ENCODE assay signal across 8 cellular contexts in the genomic region with DNA sequence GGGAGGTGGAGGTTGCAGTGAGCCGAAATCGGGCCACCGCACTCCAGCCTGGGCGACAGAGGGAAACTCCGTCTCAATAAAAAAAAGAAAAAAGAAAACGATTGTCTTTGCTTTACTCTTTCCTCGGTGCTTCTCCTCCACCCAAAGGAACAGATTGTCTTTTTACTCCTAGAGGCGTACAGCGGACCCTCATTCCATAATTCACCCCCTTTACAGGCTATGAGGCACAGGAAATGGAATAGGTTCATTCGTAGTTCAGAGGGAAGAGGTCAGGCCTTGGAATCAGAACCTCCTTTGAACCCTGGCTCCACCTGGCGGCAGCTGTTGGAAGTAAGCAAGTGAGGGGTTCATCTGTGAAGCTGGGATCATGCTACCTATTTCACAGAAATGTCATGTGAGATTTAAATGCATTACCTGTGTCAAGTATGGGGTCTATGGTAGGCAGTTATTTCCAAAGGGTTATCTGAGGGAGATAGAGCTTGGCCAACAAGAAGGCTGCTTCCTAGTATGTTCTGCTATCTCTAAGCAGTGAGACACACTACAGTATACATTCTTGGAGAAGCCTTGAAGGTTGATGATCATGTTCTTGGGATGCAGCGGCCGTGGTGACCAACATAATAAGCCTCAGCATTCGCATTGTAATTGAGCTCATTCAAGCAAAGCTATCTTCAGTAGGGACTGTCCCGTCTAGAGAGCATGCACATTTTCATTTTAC. TPM values are rescaled to one million over a fixed set of nuclear protein-coding genes. Genes with fewer than 3 reads are reported as not detected.
DNase-seq lines count a peak whose midpoint lies in the region; ATAC-seq and TF ChIP-seq lines count a peak whose summit lies in the region.

No MANE protein-coding gene starts in this region.

- POLR2A ChIA-PET in CD8-positive, alpha-beta T cell (lab: Charles Lee) = interaction anchor here (0.5 to 1.4 kb wide), 4 partner anchors 22 to 219 kb away, joined by 3 to 5 read pairs (median 3); no protein-coding TSS in a partner anchor

- no peak overlapping the region for H3K27ac Mint-ChIP-seq in CD8-positive, alpha-beta T cell
- H3K27ac Mint-ChIP-seq in mesothelial cell of epicardium = peak overlapping the region; percentile 77

- H3K36me3 ChIP-seq in CD8-positive, alpha-beta T cell (ENCODE audit: insufficient read depth, low read length) = no peaks in the 10 kb centered on the region

- intact Hi-C loops in CD8-positive, alpha-beta T cell (cut with DNase I, micrococcal nuclease) = loop anchor here in 1 of 2 experiments (1.0 kb wide), 2 partner anchors 43 to 198 kb away; partner anchors contain the start of genes DCTPP1 and ZNF785
- intact Hi-C loops in dorsolateral prefrontal cortex (cut with DNase I) = loop anchor here in 1 of 2 donors (5.0 kb wide), 1 partner anchor 41 kb away; the partner anchor contains the start of gene ZNF785

- no peaks in the 10 kb centered on the region for H3K27me3 Mint-ChIP-seq in CD8-positive, alpha-beta T cell (ENCODE audit: low read depth)
- no peaks in the 10 kb centered on the region for H3K27me3 Mint-ChIP-seq in mesothelial cell of epicardium (ENCODE audit: low read depth)

- peak overlapping the region; percentile 79 for H3K4me3 Mint-ChIP-seq in CD8-positive, alpha-beta T cell
- H3K4me3 Mint-ChIP-seq in mesothelial cell of epicardium = peak overlapping the region; percentile 38

- no peaks in the 10 kb centered on the region for H3K27me3 ChIP-seq in CD8-positive, alpha-beta T cell (ENCODE audit: insufficient read depth, low read length)
- H3K27me3 ChIP-seq in dorsolateral prefrontal cortex = no peaks in the 10 kb centered on the region

- H3K4me1 ChIP-seq in CD8-positive, alpha-beta T cell (ENCODE audit: insufficient read depth, low read length) = peaks cover 9% of the 10 kb centered on the region

- peaks cover 5% of the 10 kb centered on the region for H3K4me1 Mint-ChIP-seq in CD8-positive, alpha-beta T cell (ENCODE audit: low read depth)
- H3K4me1 Mint-ChIP-seq in mesothelial cell of epicardium = peaks cover 4% of the 10 kb centered on the region

- H3K36me3 Mint-ChIP-seq in CD8-positive, alpha-beta T cell = no peaks in the 10 kb centered on the region
- no peaks in the 10 kb centered on the region for H3K36me3 Mint-ChIP-seq in mesothelial cell of epicardium

- TF ChIP-seq CTCF in CD8-positive, alpha-beta T cell (IDR thresholded peaks at IDR 0.05) = peak; percentile 85
- peak; percentile 77 to 97 (median 91) for TF ChIP-seq CTCF in dorsolateral prefrontal cortex (IDR thresholded peaks at IDR 0.05 in 54 of 56, conservative IDR thresholded peaks at IDR 0.05 in 2 of 56; ENCODE audit: low read depth in 1 of 56, partially characterized antibody in 56 of 56)
- peak; percentile 85 for TF ChIP-seq CTCF in mesothelial cell of epicardium (IDR thresholded peaks at IDR 0.05; ENCODE audit: unreplicated experiment)

- H3K27ac ChIP-seq in CD8-positive, alpha-beta T cell (ENCODE audit: low read depth, low read length) = no peak overlapping the region
- peak overlapping the region in 33 of 59 donors; percentile 4 to 83 (median 56) for H3K27ac ChIP-seq in dorsolateral prefrontal cortex

- peak overlapping the region; percentile 10 for H3K4me3 ChIP-seq in CD8-positive, alpha-beta T cell (ENCODE audit: low read depth, low read length)
- H3K4me3 ChIP-seq in dorsolateral prefrontal cortex = peak overlapping the region in 35 of 59 donors; percentile 0 to 50 (median 27)

- no peaks in the 10 kb centered on the region for H3K9me3 ChIP-seq in CD8-positive, alpha-beta T cell (ENCODE audit: low read length)

- peak; percentile 96 for ATAC-seq in CD8-positive, alpha-beta T cell
- peak; percentile 53 for ATAC-seq in HG03135 (IDR thresholded peaks at IDR 0.05; ENCODE audit: unreplicated experiment)
- ATAC-seq in GM18870 (IDR thresholded peaks at IDR 0.05; ENCODE audit: unreplicated experiment) = no peak

- H3K9me3 Mint-ChIP-seq in CD8-positive, alpha-beta T cell = no peaks in the 10 kb centered on the region
- peaks cover under 1% of the 10 kb centered on the region for H3K9me3 Mint-ChIP-seq in mesothelial cell of epicardium

- CTCF ChIA-PET in CD8-positive, alpha-beta T cell (lab: Charles Lee) = interaction anchor here (0.6 to 2.8 kb wide), 35 partner anchors 9 to 537 kb away, joined by 3 to 15 read pairs (median 4); partner anchors contain the start of genes DCTPP1, FBRS, PRR14 and SEPTIN1

- peak; percentile 77 to 92 (median 84) for DNase-seq in CD8-positive, alpha-beta T cell
- DNase-seq in NCI-H774 (lab: John Stamatoyannopoulos, UW) = peak; percentile 68
- peak; percentile 88 to 94 for DNase-seq in activated CD4-positive, alpha-beta T cell treated with anti-CD3 and anti-CD28 coated beads, Interleukin-2, amount 50 U/mL, for 4 hours
- peak; percentile 74 to 91 (median 84) for DNase-seq in dorsolateral prefrontal cortex
- DNase-seq in mesothelial cell of epicardium (ENCODE audit: low spot score in 2 of 2, unreplicated experiment in 2 of 2) = peak; percentile 62 to 88
- peak; percentile 47 to 74 for DNase-seq in stimulated activated CD8-positive, alpha-beta memory T cell treated with anti-CD3 and anti-CD28 coated beads, Interleukin-15, amount 100 ng/mL, for 4 hours (ENCODE audit: low read depth in 2 of 2)

RNA-seq across cellular contexts. Expression of gene ZNF689, which starts 18.6 kb away (rescaled TPM):
- total RNA-seq in CD8-positive, alpha-beta T cell = 10 to 100 TPM; 15.6 to 17.5 TPM
- 10 to 100 TPM in 30 of 120 experiments, 1 to 10 TPM in 90; 5.9 to 15.6 (median 8.8) TPM for total RNA-seq in dorsolateral prefrontal cortex
- 12.1 to 13.7 TPM (median 12.4 TPM) in 3 replicates for total RNA-seq in mesothelial cell of epicardium

RNA-seq across cellular contexts. Expression of gene PRR14, which starts 22.0 kb away (rescaled TPM):
- 10 to 100 TPM; 48.4 to 51.0 TPM for total RNA-seq in CD8-positive, alpha-beta T cell
- total RNA-seq in dorsolateral prefrontal cortex = 10 to 100 TPM; 23.4 to 64.9 (median 40.0) TPM
- 39.1 to 43.7 TPM (median 43.5 TPM) in 3 replicates for total RNA-seq in mesothelial cell of epicardium

RNA-seq across cellular contexts. Expression of gene FBRS, which starts 29.4 kb away (rescaled TPM):
- total RNA-seq in CD8-positive, alpha-beta T cell = 100 to 1,000 TPM; 222 to 224 TPM
- 10 to 100 TPM; 39.8 to 86.3 (median 56.3) TPM for total RNA-seq in dorsolateral prefrontal cortex
- total RNA-seq in mesothelial cell of epicardium = 93.0 to 98.4 TPM (median 97.5 TPM) in 3 replicates

RNA-seq across cellular contexts. Expression of gene ZNF785, which starts 43.3 kb away (rescaled TPM):
- total RNA-seq in CD8-positive, alpha-beta T cell = 1 to 10 TPM; 5.0 to 6.9 TPM
- total RNA-seq in dorsolateral prefrontal cortex = 10 to 100 TPM; 16.4 to 51.1 (median 30.1) TPM
- total RNA-seq in mesothelial cell of epicardium = 28.0 to 31.9 TPM (median 29.0 TPM) in 3 replicates

RNA-seq across cellular contexts. Expression of gene ZNF688, which starts 57.3 kb away (rescaled TPM):
- 1 to 10 TPM; 6.1 to 7.1 TPM for total RNA-seq in CD8-positive, alpha-beta T cell
- 10 to 100 TPM in 118 of 120 experiments, 1 to 10 TPM in 2; 9.8 to 27.9 (median 15.6) TPM for total RNA-seq in dorsolateral prefrontal cortex
- total RNA-seq in mesothelial cell of epicardium = 10.1 to 12.0 TPM (median 11.3 TPM) in 3 replicates
